1 cellular context compared by ENCODE assay signal in genomic region chr2:102736607-102737409, GRCh38.
TF ChIP-seq lines count a peak whose summit lies in the region.

No MANE protein-coding gene starts in this region.

TF ChIP-seq in GM12878, 131 proteins besides CTCF, POLR2A, EP300 and RAD21 (continued from another document):
- no peak for TF ChIP-seq PKNOX1 (IDR thresholded peaks at IDR 0.05)
- TF ChIP-seq ATF2 (IDR thresholded peaks at IDR 0.05; ENCODE audit: low read length), result no peak
- peak; percentile 88 for TF ChIP-seq IKZF1 (conservative IDR thresholded peaks at IDR 0.05)
- no peak for TF ChIP-seq IRF5 (IDR thresholded peaks at IDR 0.05; ENCODE audit: borderline replicate concordance)
- 0 out of 2 replicates have a peak, but pooled peaks have one; percentile 28 for TF ChIP-seq TAF1 (IDR thresholded peaks at IDR 0.05; ENCODE audit: borderline replicate concordance, low read depth, low read length)
TF ChIP-seq in GM12878: peak in this region for 21.
